Comparison of ENCODE assay signal across 19 cellular contexts in the genomic region with DNA sequence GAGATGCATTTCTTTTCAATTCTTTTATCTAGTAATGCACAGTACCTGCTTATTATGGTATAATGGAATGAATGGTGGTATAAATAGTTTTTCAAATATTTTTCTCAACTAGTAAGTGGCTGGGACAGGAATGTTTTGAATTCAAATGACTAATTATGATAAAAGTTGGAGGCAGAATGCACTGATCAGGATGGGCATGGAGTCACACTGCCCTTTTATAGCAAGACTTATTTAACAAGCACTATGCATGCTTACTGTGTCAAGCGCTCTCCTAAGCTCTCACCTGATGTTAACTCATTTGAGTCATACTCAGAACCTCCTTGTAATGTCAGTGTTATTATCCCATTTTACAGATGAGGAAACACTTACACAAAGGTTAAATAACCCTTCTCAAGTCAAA.
A peak's percentile ranks its signal among the peaks of the same experiment; 100 is the strongest.
DNase-seq lines count a peak whose midpoint lies in the region; ATAC-seq and TF ChIP-seq lines count a peak whose summit lies in the region.
"Had no signal": no experiment of that assay in that cellular context is flagged by ENCODE, and none has a peak within 500 bp of the region (broad histone marks: within the 10 kb centered on the region; RNA-seq: fewer than 3 reads in every experiment).

No MANE protein-coding gene starts in this region.

- TF ChIP-seq CTCF in mammary epithelial cell (conservative IDR thresholded peaks at IDR 0.05 in 1 of 2, IDR thresholded peaks at IDR 0.05 in 1 of 2; ENCODE audit: extremely low read depth in 1 of 2, insufficient read depth in 1 of 2, low read depth in 1 of 2, low read length in 2 of 2) = no peak
- no peak for TF ChIP-seq CTCF in breast epithelium (IDR thresholded peaks at IDR 0.05)
- no peak for TF ChIP-seq CTCF in IMR-90 (conservative IDR thresholded peaks at IDR 0.05; ENCODE audit: low read depth, low read length)
- no peak for TF ChIP-seq CTCF in brain microvascular endothelial cell (IDR thresholded peaks at IDR 0.05; ENCODE audit: low read depth, low read length, missing control alignments)
- no peak for TF ChIP-seq CTCF in thoracic aorta (IDR thresholded peaks at IDR 0.05)

- no peak overlapping the region for H3K4ac ChIP-seq in IMR-90 (ENCODE audit: low read depth, low read length)

- TF ChIP-seq POLR2A in breast epithelium (IDR thresholded peaks at IDR 0.05) = no peak
- no peak for TF ChIP-seq POLR2A in IMR-90 (IDR thresholded peaks at IDR 0.05; ENCODE audit: low read depth, low read length)

- H2BK15ac ChIP-seq in IMR-90 (ENCODE audit: low read depth, low read length) = no peak overlapping the region

- H3K27ac ChIP-seq in mammary epithelial cell (ENCODE audit: insufficient read depth, low read depth, low read length) = no peak overlapping the region
- H3K27ac ChIP-seq in breast epithelium = no peak overlapping the region
- no peak overlapping the region for H3K27ac ChIP-seq in IMR-90 (ENCODE audit: insufficient read depth, low read length)
- no peak overlapping the region for H3K27ac ChIP-seq in brain microvascular endothelial cell
- H3K27ac ChIP-seq in thoracic aorta = peak overlapping the region; percentile 45 to 53
- H3K27ac ChIP-seq: 22Rv1, C4-2B, PC-9, RWPE1 had no signal

- H3K36me3 ChIP-seq in mammary epithelial cell (ENCODE audit: insufficient read depth, low read length) (no peaks in the 10 kb centered on the region), breast epithelium (no peaks in the 10 kb centered on the region), IMR-90 (ENCODE audit: control insufficient read depth, insufficient read depth, low read length) (no peaks in the 10 kb centered on the region), brain microvascular endothelial cell (replicated peaks) (no peaks in the 10 kb centered on the region), thoracic aorta (no peaks in the 10 kb centered on the region)

- WGBS in mammary epithelial cell (ENCODE audit: low coverage, missing lambda C conversion rate) = 100% methylated on average over 1 of the region's 1 CpG
- no CpG with 5 or more reads among the region's 1 CpG for WGBS in IMR-90 (ENCODE audit: extremely low coverage in 2 of 2, insufficient read length in 1 of 2), 2 experiments

- no peaks in the 10 kb centered on the region for H4K20me1 ChIP-seq in mammary epithelial cell (ENCODE audit: insufficient read depth, low read length)
- no peaks in the 10 kb centered on the region for H4K20me1 ChIP-seq in IMR-90 (ENCODE audit: insufficient read depth, low read length)

- BruUV-seq in mammary epithelial cell (replicated peaks; lab: Mats Ljungman, UMichigan) = no TSS peak
- no TSS peak for BruUV-seq in IMR-90 (replicated peaks; lab: Mats Ljungman, UMichigan)

- H3K9ac ChIP-seq in mammary epithelial cell (ENCODE audit: insufficient read depth, low read length) (no peak overlapping the region), IMR-90 (ENCODE audit: low read depth, low read length) (no peak overlapping the region)
- H3K9ac ChIP-seq: SK-N-SH had no signal

- H3K4me2 ChIP-seq in mammary epithelial cell (ENCODE audit: insufficient read depth, low read depth, low read length) (no peak overlapping the region), IMR-90 (ENCODE audit: low read depth, low read length) (no peak overlapping the region)
- H3K4me2 ChIP-seq: PC-9, SK-N-SH had no signal

- H3K14ac ChIP-seq in IMR-90 (replicated peaks; ENCODE audit: low read depth, low read length) = no peak overlapping the region

- H3K4me3 ChIP-seq in mammary epithelial cell (replicated peaks in 1 of 3; ENCODE audit: insufficient read depth in 1 of 3, low read depth in 2 of 3, low read length in 3 of 3) = no peak overlapping the region
- H3K4me3 ChIP-seq in breast epithelium = no peak overlapping the region
- H3K4me3 ChIP-seq in IMR-90 (ENCODE audit: insufficient read depth, low read depth, low read length) = no peak overlapping the region
- no peak overlapping the region for H3K4me3 ChIP-seq in brain microvascular endothelial cell (ENCODE audit: low read depth, low read length)
- H3K4me3 ChIP-seq in thoracic aorta = no peak overlapping the region
- H3K4me3 ChIP-seq: GM12878, PC-9 had no signal

- no peak overlapping the region for H2BK120ac ChIP-seq in IMR-90 (ENCODE audit: low read depth, low read length)

- dilution Hi-C loops in mammary epithelial cell (cut with HindIII; ENCODE audit: low sequenced_read_pairs) (no loop called here), IMR-90 (cut with HindIII; ENCODE audit: low sequenced_read_pairs, unreplicated experiment) (no loop called here)

- no peak overlapping the region for H2AK5ac ChIP-seq in IMR-90 (ENCODE audit: low read depth, low read length)

- H2BK20ac ChIP-seq in IMR-90 (ENCODE audit: low read depth, low read length) = no peak overlapping the region

- peaks cover 5% of the 10 kb centered on the region for H3K4me1 ChIP-seq in mammary epithelial cell (ENCODE audit: insufficient read depth, low read length)
- peaks cover 0 to 5% of the 10 kb centered on the region in 2 donors for H3K4me1 ChIP-seq in breast epithelium
- H3K4me1 ChIP-seq in IMR-90 (ENCODE audit: control insufficient read depth, insufficient read depth, low read length) = no peaks in the 10 kb centered on the region
- peaks cover 42 to 74% of the 10 kb centered on the region in 2 donors for H3K4me1 ChIP-seq in thoracic aorta (ENCODE audit: control insufficient read depth in 1 of 2, low read depth in 2 of 2)

- H3K79me2 ChIP-seq in mammary epithelial cell (ENCODE audit: insufficient read depth, low read length) = no peaks in the 10 kb centered on the region

- no peaks in the 10 kb centered on the region for H3K27me3 Mint-ChIP-seq in activated CD4-positive, alpha-beta T cell treated with anti-CD3 and anti-CD28 coated beads, Interleukin-2, amount 10 ng/mL, durations not matched to agents 24 days and 14 days

- H3K9me1 ChIP-seq in IMR-90 (ENCODE audit: insufficient read depth, low read length) = no peaks in the 10 kb centered on the region; the same call in 1 of the 2 replicates

- no peak overlapping the region for H4K5ac ChIP-seq in IMR-90 (ENCODE audit: low read depth, low read length)

- H3K9me3 ChIP-seq in mammary epithelial cell (replicated peaks; ENCODE audit: insufficient read depth, low read length) (no peaks in the 10 kb centered on the region), breast epithelium (no peaks in the 10 kb centered on the region), IMR-90 (ENCODE audit: control insufficient read depth, insufficient read depth, low read length) (no peaks in the 10 kb centered on the region), thoracic aorta (no peaks in the 10 kb centered on the region)
- H3K9me3 ChIP-seq: SK-N-SH had no signal

- no peak overlapping the region for H2BK5ac ChIP-seq in IMR-90 (ENCODE audit: low read depth, low read length, poor library complexity, severe bottlenecking)

- no peak overlapping the region for H2AFZ ChIP-seq in mammary epithelial cell (ENCODE audit: low read depth, low read length)
- H2AFZ ChIP-seq in IMR-90 (replicated peaks; ENCODE audit: low read length, poor library complexity) = no peak overlapping the region
- H2AFZ ChIP-seq: PC-9 had no signal

- TF ChIP-seq RAD21 in IMR-90 (IDR thresholded peaks at IDR 0.05; ENCODE audit: low read length) = no peak

- POLR2A ChIA-PET in IMR-90 (lab: Charles Lee; ENCODE audit: unreplicated experiment) = no interaction called here

- H3K79me1 ChIP-seq in IMR-90 (ENCODE audit: low read depth in 1 of 2, low read length in 2 of 2) = peaks cover 0 to 3% of the 10 kb centered on the region in 2 experiments; a peak in 1 of 4 replicates

- no peaks in the 10 kb centered on the region for H3K9me3 Mint-ChIP-seq in activated CD4-positive, alpha-beta T cell treated with anti-CD3 and anti-CD28 coated beads, Interleukin-2, amount 10 ng/mL, durations not matched to agents 24 days and 14 days
- H3K9me3 Mint-ChIP-seq: IgD-negative memory B cell had no signal

- in situ Hi-C loops in mammary epithelial cell (cut with MboI; ENCODE audit: low sequenced_read_pairs in 2 of 2) (no loop called here), IMR-90 (cut with MboI; ENCODE audit: low sequenced_read_pairs) (no loop called here), brain microvascular endothelial cell (cut with HindIII; ENCODE audit: low pct_ligation_motif_present, low sequenced_read_pairs) (no loop called here)

- H2AK9ac ChIP-seq in IMR-90 (replicated peaks; ENCODE audit: low read depth, low read length, poor library complexity) = no peak overlapping the region

- H3K56ac ChIP-seq in IMR-90 (ENCODE audit: extremely low read depth, insufficient read depth, low read length) = no peak overlapping the region

- no peak overlapping the region for H3K27ac Mint-ChIP-seq in activated CD4-positive, alpha-beta T cell treated with anti-CD3 and anti-CD28 coated beads, Interleukin-2, amount 10 ng/mL, durations not matched to agents 24 days and 14 days
- H3K27ac Mint-ChIP-seq: IgD-negative memory B cell had no signal

- ATAC-seq in IMR-90 (ENCODE audit: low read depth) (peak; percentile 60), thoracic aorta (ENCODE audit: insufficient number of reproducible peaks, low FRiP score, low read depth) (no peak), GM19035 (IDR thresholded peaks at IDR 0.05; ENCODE audit: unreplicated experiment) (no peak)
- ATAC-seq: GM12878 had no signal

- H3K23ac ChIP-seq in IMR-90 (ENCODE audit: low read depth, low read length) = no peak overlapping the region

- intact Hi-C loops in mammary epithelial cell (cut with micrococcal nuclease) (no loop called here), breast epithelium (cut with DNase I; ENCODE audit: low total_unique reads) (no loop called here), IMR-90 (cut with micrococcal nuclease) (no loop called here)
- intact Hi-C loops in activated CD4-positive, alpha-beta T cell treated with anti-CD3 and anti-CD28 coated beads, Interleukin-2, amount 10 ng/mL, durations not matched to agents 24 days and 14 days (cut with micrococcal nuclease) = no loop called here

- no peak overlapping the region for H3K18ac ChIP-seq in IMR-90 (ENCODE audit: low read depth, low read length)

- H4K91ac ChIP-seq in IMR-90 (ENCODE audit: insufficient read depth, low read depth, low read length) = no peak overlapping the region

- H3K4me1 Mint-ChIP-seq in activated CD4-positive, alpha-beta T cell treated with anti-CD3 and anti-CD28 coated beads, Interleukin-2, amount 10 ng/mL, durations not matched to agents 24 days and 14 days = no peaks in the 10 kb centered on the region

- no peaks in the 10 kb centered on the region for H3K36me3 Mint-ChIP-seq in activated CD4-positive, alpha-beta T cell treated with anti-CD3 and anti-CD28 coated beads, Interleukin-2, amount 10 ng/mL, durations not matched to agents 24 days and 14 days (ENCODE audit: low read depth)

- H4K8ac ChIP-seq in IMR-90 (ENCODE audit: low read depth in 2 of 2, low read length in 2 of 2) = no peak overlapping the region

- H3K4me3 Mint-ChIP-seq in activated CD4-positive, alpha-beta T cell treated with anti-CD3 and anti-CD28 coated beads, Interleukin-2, amount 10 ng/mL, durations not matched to agents 24 days and 14 days = no peak overlapping the region
- H3K4me3 Mint-ChIP-seq: IgD-negative memory B cell had no signal

- CTCF ChIA-PET in mammary epithelial cell (lab: Charles Lee; ENCODE audit: low non-redundant PET) (no interaction called here), IMR-90 (lab: Yijun Ruan, JAX) (no interaction called here)

- H3K27me3 ChIP-seq in mammary epithelial cell (ENCODE audit: insufficient read depth, low read length) (no peaks in the 10 kb centered on the region), breast epithelium (no peaks in the 10 kb centered on the region), IMR-90 (ENCODE audit: control insufficient read depth, insufficient read depth, low read length) (no peaks in the 10 kb centered on the region), brain microvascular endothelial cell (replicated peaks) (no peaks in the 10 kb centered on the region), thoracic aorta (replicated peaks; ENCODE audit: insufficient read depth) (no peaks in the 10 kb centered on the region)

- DNase-seq in mammary epithelial cell (peak; percentile 29), breast epithelium (ENCODE audit: low spot score in 2 of 2) (no peak), IMR-90 (peak; percentile 43), brain microvascular endothelial cell (peak; percentile 34), thoracic aorta (ENCODE audit: low spot score) (no peak), NCI-H2107 treated with DMSO at 0.1 percent for 48 hours (lab: John Stamatoyannopoulos, UW; ENCODE audit: unreplicated experiment) (no peak)
- no peak for DNase-seq in activated CD4-positive, alpha-beta T cell treated with anti-CD3 and anti-CD28 coated beads, Interleukin-2, amount 10 ng/mL, durations not matched to agents 24 days and 14 days
- DNase-seq: ACHN, DMS53, NCI-H1694 treated with DMSO at 0.1 percent for 48 hours, PC-9, SIG-M5, SK-N-SH had no signal

Comparison
In these comparisons a context has a peak if more than half of its experiments do, and no peak if none do; other contexts are left out.
1. DNase-seq: peak in mammary epithelial cell (single experiment), IMR-90 (single experiment) and brain microvascular endothelial cell (single experiment); none in breast epithelium (0 of 2), thoracic aorta (single experiment), NCI-H2107 treated with DMSO at 0.1 percent for 48 hours (single experiment) and activated CD4-positive, alpha-beta T cell treated with anti-CD3 and anti-CD28 coated beads, Interleukin-2, amount 10 ng/mL, durations not matched to agents 24 days and 14 days (single experiment).
2. H3K27ac ChIP-seq: peak in thoracic aorta (2 of 2); none in mammary epithelial cell (single experiment), breast epithelium (0 of 2), IMR-90 (single experiment) and brain microvascular endothelial cell (single experiment).